ENCODE assay signal across 1 cellular context in genomic region chr1:175023043-175023921, GRCh38.
TF ChIP-seq lines count a peak whose summit lies in the region.

Gene MRPS14, minus strand, starts transcription at chr1:175023425. Its CDS starts 17 bp downstream, at chr1:175023408.

TF ChIP-seq in K562, 482 proteins besides CTCF, POLR2A, EP300 and RAD21 (continued from another document and continues in another):
- TF ChIP-seq RBFOX2 (IDR thresholded peaks at IDR 0.05; ENCODE audit: low read depth, low read length) (peak; percentile 91), USF1 (CRISPR knock-in tag; IDR thresholded peaks at IDR 0.05) (peak; percentile 58), POLR3A (IDR thresholded peaks at IDR 0.05; ENCODE audit: borderline replicate concordance, extremely low read depth, insufficient read depth, insufficient read length) (no peak), ZBTB9 (CRISPR knock-in tag; IDR thresholded peaks at IDR 0.05) (0 out of 2 replicates have a peak, but pooled peaks have one; percentile 17), RBM22 (IDR thresholded peaks at IDR 0.05; ENCODE audit: low read depth, low read length, poor library complexity, severe bottlenecking) (no peak), BRD9 (IDR thresholded peaks at IDR 0.05; ENCODE audit: low read depth, partially characterized antibody) (peak; percentile 19), MAX (CRISPR knock-in tag; IDR thresholded peaks at IDR 0.05) (peak; percentile 91), CEBPG (CRISPR knock-in tag; IDR thresholded peaks at IDR 0.05) (0 out of 2 replicates have a peak, but pooled peaks have one; percentile 8), CEBPG (tag; conservative IDR thresholded peaks at IDR 0.05 in 1 of 2, IDR thresholded peaks at IDR 0.05 in 1 of 2) (no peak), ARHGAP35 (IDR thresholded peaks at IDR 0.05; ENCODE audit: partially characterized antibody) (peak; percentile 91), ZNF449 (CRISPR knock-in tag; IDR thresholded peaks at IDR 0.05) (no peak), HDAC2 (IDR thresholded peaks at IDR 0.05) (peak; percentile 91; the same call in 1 of the 2 replicates), ARNT (IDR thresholded peaks at IDR 0.05) (peak in 1 of 2 experiments; percentile 82; a peak in 2 of 4 replicates), ATF1 (CRISPR knock-in tag; IDR thresholded peaks at IDR 0.05) (peak; percentile 72), ATF1 (tag; IDR thresholded peaks at IDR 0.05) (peak; percentile 97), DLX4 (CRISPR knock-in tag; IDR thresholded peaks at IDR 0.05) (no peak), ZNF561 (CRISPR knock-in tag; conservative IDR thresholded peaks at IDR 0.05) (no peak), FOSL1 (tag; conservative IDR thresholded peaks at IDR 0.05) (peak; percentile 58), KDM5B (IDR thresholded peaks at IDR 0.05; ENCODE audit: insufficient replicate concordance, low read depth, low read length) (peak; percentile 97), JUND (IDR thresholded peaks at IDR 0.05; ENCODE audit: borderline replicate concordance, low read depth, low read length) (peak; percentile 75), JUND (tag; IDR thresholded peaks at IDR 0.05; ENCODE audit: borderline replicate concordance, low read depth, low read length) (peak; percentile 46; the same call in 2 of the 3 replicates), ZNF583 (CRISPR knock-in tag; IDR thresholded peaks at IDR 0.05) (0 out of 2 replicates have a peak, but pooled peaks have one; percentile 18), RCOR1 (IDR thresholded peaks at IDR 0.05; ENCODE audit: borderline replicate concordance in 1 of 2, low read depth in 2 of 2, low read length in 2 of 2) (peak in 1 of 2 experiments; percentile 58; a peak in 1 of 4 replicates), STAT6 (CRISPR knock-in tag; IDR thresholded peaks at IDR 0.05) (peak; percentile 25; the same call in 1 of the 2 replicates), IRF2 (CRISPR knock-in tag; IDR thresholded peaks at IDR 0.05) (no peak), PRDM10 (IDR thresholded peaks at IDR 0.05; ENCODE audit: partially characterized antibody) (peak; percentile 4), ZNF354B (CRISPR knock-in tag; IDR thresholded peaks at IDR 0.05) (0 out of 2 replicates have a peak, but pooled peaks have one; percentile 22), RNF2 (IDR thresholded peaks at IDR 0.05) (peak; percentile 48; the same call in 1 of the 2 replicates), E2F1 (CRISPR knock-in tag; IDR thresholded peaks at IDR 0.05) (no peak), MLLT1 (IDR thresholded peaks at IDR 0.05) (peak; percentile 57 to 72; a peak in 3 of 4 replicates), GABPB1 (CRISPR knock-in tag; IDR thresholded peaks at IDR 0.05) (peak; percentile 85), NFRKB (IDR thresholded peaks at IDR 0.05; ENCODE audit: low read depth) (peak; percentile 98), CBX8 (IDR thresholded peaks at IDR 0.05; ENCODE audit: borderline replicate concordance, extremely low read depth, low read depth, low read length, poor library complexity, severe bottlenecking) (no peak), SNRNP70 (optimal IDR thresholded peaks at IDR 0.05; ENCODE audit: low read depth, low read length) (no peak), ZNF12 (CRISPR knock-in tag; IDR thresholded peaks at IDR 0.05) (peak; percentile 71; the same call in 1 of the 2 replicates), ELF1 (tag; IDR thresholded peaks at IDR 0.05) (peak; percentile 83), YY1 (IDR thresholded peaks at IDR 0.05; ENCODE audit: borderline replicate concordance in 1 of 3, control insufficient read depth in 1 of 3, extremely low read depth in 1 of 3, insufficient read depth in 3 of 3, insufficient read length in 1 of 3, insufficient replicate concordance in 2 of 3, low read depth in 1 of 3, low read length in 2 of 3) (peak; percentile 91 to 99 (median 99)), POLR2G (IDR thresholded peaks at IDR 0.05; ENCODE audit: low read depth, low read length) (peak; percentile 87), ZFX (CRISPR knock-in tag; IDR thresholded peaks at IDR 0.05) (peak; percentile 93), TEAD4 (IDR thresholded peaks at IDR 0.05; ENCODE audit: low read length) (peak; percentile 82), TEAD4 (CRISPR knock-in tag; IDR thresholded peaks at IDR 0.05; ENCODE audit: borderline replicate concordance) (0 out of 2 replicates have a peak, but pooled peaks have one; percentile 33), USF2 (CRISPR knock-in tag; IDR thresholded peaks at IDR 0.05) (peak; percentile 34; the same call in 1 of the 2 replicates), TRIM25 (IDR thresholded peaks at IDR 0.05; ENCODE audit: borderline replicate concordance) (0 out of 2 replicates have a peak, but pooled peaks have one; percentile 15)
